28 cellular contexts compared by ENCODE assay signal in the genomic region with DNA sequence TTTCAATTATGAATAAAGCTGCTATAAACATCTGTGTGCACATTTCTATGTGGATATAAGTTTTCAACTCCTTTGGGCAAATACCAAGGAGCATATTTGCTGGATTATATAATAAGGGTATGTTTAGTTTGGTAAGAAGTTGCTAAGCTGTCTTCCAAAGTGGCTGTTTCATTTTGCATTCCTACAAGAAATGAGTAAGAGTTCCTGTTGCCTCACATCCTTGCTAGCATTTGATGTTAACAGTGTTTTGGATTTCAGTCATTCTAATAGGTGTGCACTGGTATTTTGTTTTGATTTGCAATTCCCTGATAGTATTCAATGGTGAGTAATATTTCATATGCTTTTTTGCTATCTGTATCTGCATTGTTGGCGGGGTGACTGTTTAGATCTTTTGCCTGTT.
DNase-seq lines count a peak whose midpoint lies in the region; ATAC-seq, FAIRE-seq and TF ChIP-seq lines count a peak whose summit lies in the region.
"Had no signal": no experiment of that assay in that cellular context is flagged by ENCODE, and none has a peak within 500 bp of the region (broad histone marks: within the 10 kb centered on the region; RNA-seq: fewer than 3 reads in every experiment).

No MANE protein-coding gene starts in this region.

- no peaks in the 10 kb centered on the region for H3K36me3 Mint-ChIP-seq in astrocyte (ENCODE audit: low read depth, unreplicated experiment)
- no peaks in the 10 kb centered on the region for H3K36me3 Mint-ChIP-seq in activated T-cell treated with anti-CD3 and anti-CD28 coated beads, Interleukin-2, amount 50 U/mL, for 72 hours (ENCODE audit: insufficient read depth in 2 of 2)
- no peaks in the 10 kb centered on the region for H3K36me3 Mint-ChIP-seq in naive thymus-derived CD4-positive, alpha-beta T cell
- H3K36me3 Mint-ChIP-seq: activated CD4-positive, alpha-beta memory T cell treated with anti-CD3 and anti-CD28 coated beads for 36 hours; memory B cell had no signal

- no peak overlapping the region for H3K27ac Mint-ChIP-seq in astrocyte (ENCODE audit: unreplicated experiment)
- H3K27ac Mint-ChIP-seq in activated T-cell treated with anti-CD3 and anti-CD28 coated beads, Interleukin-2, amount 50 U/mL, for 72 hours = no peak overlapping the region
- no peak overlapping the region for H3K27ac Mint-ChIP-seq in naive thymus-derived CD4-positive, alpha-beta T cell
- H3K27ac Mint-ChIP-seq: activated CD4-positive, alpha-beta memory T cell treated with anti-CD3 and anti-CD28 coated beads for 36 hours; activated naive CD4-positive, alpha-beta T cell treated with anti-CD3 and anti-CD28 coated beads for 36 hours; activated T-helper 1 cell treated with anti-CD3 and anti-CD28 coated beads, Interleukin-12 subunit alpha, Interleukin-12 subunit beta, Interleukin-2, Interleukin-4 antibody, amounts not matched to agents 30 ng/mL and 10 ng/mL and 1 ng/mL, durations not matched to agents 14 hours and 24 hours and 36 hours; dendritic cell treated with granulocyte-macrophage colony-stimulating factor and Interleukin-4, amounts not matched to agents 40 ng/mL and 50 ng/mL, for 4 days; endodermal cell; memory B cell had no signal

- H3K4me3 Mint-ChIP-seq in astrocyte (ENCODE audit: unreplicated experiment) = no peak overlapping the region
- H3K4me3 Mint-ChIP-seq in activated T-cell treated with anti-CD3 and anti-CD28 coated beads, Interleukin-2, amount 50 U/mL, for 72 hours = no peak overlapping the region
- H3K4me3 Mint-ChIP-seq in naive thymus-derived CD4-positive, alpha-beta T cell = no peak overlapping the region
- H3K4me3 Mint-ChIP-seq: activated CD4-positive, alpha-beta memory T cell treated with anti-CD3 and anti-CD28 coated beads for 36 hours; activated naive CD4-positive, alpha-beta T cell treated with anti-CD3 and anti-CD28 coated beads for 36 hours; activated T-helper 1 cell treated with anti-CD3 and anti-CD28 coated beads, Interleukin-12 subunit alpha, Interleukin-12 subunit beta, Interleukin-2, Interleukin-4 antibody, amounts not matched to agents 30 ng/mL and 10 ng/mL and 1 ng/mL, durations not matched to agents 14 hours and 24 hours and 36 hours; dendritic cell treated with granulocyte-macrophage colony-stimulating factor and Interleukin-4, amounts not matched to agents 40 ng/mL and 50 ng/mL, for 4 days; endodermal cell; memory B cell had no signal

- no peak for TF ChIP-seq CTCF in astrocyte (IDR thresholded peaks at IDR 0.05; ENCODE audit: insufficient read depth, low read depth, low read length)

- no peak overlapping the region for H3K4me2 ChIP-seq in astrocyte (ENCODE audit: low read length)
- H3K4me2 ChIP-seq: BLaER1 had no signal

- H3K9me3 ChIP-seq in astrocyte (ENCODE audit: insufficient read depth, low read depth, low read length) = no peaks in the 10 kb centered on the region
- no peaks in the 10 kb centered on the region for H3K9me3 ChIP-seq in naive thymus-derived CD4-positive, alpha-beta T cell (ENCODE audit: control insufficient read depth in 2 of 3, low read length in 3 of 3)
- H3K9me3 ChIP-seq: BLaER1, right lobe of liver, tibial artery had no signal

- DNase-seq in ELR (ENCODE audit: low read depth) = peak; percentile 54
- DNase-seq in astrocyte (ENCODE audit: low read depth) = peak; percentile 22
- DNase-seq in fibroblast of peridontal ligament (ENCODE audit: extremely low read depth) = peak; percentile 66
- peak; percentile 24 for DNase-seq in non-pigmented ciliary epithelial cell (ENCODE audit: low read depth)
- no peak for DNase-seq in activated T-cell treated with anti-CD3 and anti-CD28 coated beads, Interleukin-2, amount 50 U/mL, for 72 hours
- no peak for DNase-seq in naive thymus-derived CD4-positive, alpha-beta T cell
- no peak for DNase-seq in DMS114 treated with DMSO at 0.1 percent for 48 hours (lab: John Stamatoyannopoulos, UW; ENCODE audit: unreplicated experiment)
- no peak for DNase-seq in putamen (ENCODE audit: low spot score)
- DNase-seq: activated CD4-positive, alpha-beta memory T cell treated with anti-CD3 and anti-CD28 coated beads for 36 hours; activated CD4-positive, alpha-beta T cell treated with anti-CD3 and anti-CD28 coated beads for 1 hour; activated naive CD4-positive, alpha-beta T cell treated with anti-CD3 and anti-CD28 coated beads for 36 hours; amygdala; central memory CD4-positive, alpha-beta T cell; DMS153; endodermal cell; HCEC 1CT; NCI-H82; posterior cingulate gyrus; right lobe of liver; stimulated activated CD4-positive, alpha-beta T cell treated with anti-CD3 and anti-CD28 coated beads, Interleukin-12 subunit alpha, Interleukin-12 subunit beta, amount 100 ng/mL, for 4 hours; stimulated activated CD4-positive, alpha-beta T cell treated with anti-CD3 and anti-CD28 coated beads, Interleukin-4, amount 100 ng/mL, for 24 hours; tibial artery had no signal

- intact Hi-C loops in naive thymus-derived CD4-positive, alpha-beta T cell (cut with micrococcal nuclease) = no loop called here

- POLR2A ChIA-PET in naive thymus-derived CD4-positive, alpha-beta T cell (lab: Charles Lee) = no interaction called here

- H3K4me1 Mint-ChIP-seq in astrocyte (ENCODE audit: low read depth, unreplicated experiment) = peaks cover 8% of the 10 kb centered on the region
- no peaks in the 10 kb centered on the region for H3K4me1 Mint-ChIP-seq in activated T-cell treated with anti-CD3 and anti-CD28 coated beads, Interleukin-2, amount 50 U/mL, for 72 hours (ENCODE audit: low read depth)
- no peaks in the 10 kb centered on the region for H3K4me1 Mint-ChIP-seq in naive thymus-derived CD4-positive, alpha-beta T cell
- H3K4me1 Mint-ChIP-seq: memory B cell had no signal

- FAIRE-seq in astrocyte (lab: Jason Lieb, UNC) = no peak

- no peak overlapping the region for H3K4me3 ChIP-seq in astrocyte (ENCODE audit: insufficient read depth, low read depth, low read length)
- H3K4me3 ChIP-seq in naive thymus-derived CD4-positive, alpha-beta T cell (ENCODE audit: low read length) = no peak overlapping the region
- H3K4me3 ChIP-seq: BLaER1, right lobe of liver, tibial artery had no signal

- no peaks in the 10 kb centered on the region for H3K79me2 ChIP-seq in astrocyte (ENCODE audit: insufficient read depth, low read length)

- H3K9ac ChIP-seq in astrocyte (ENCODE audit: low read length) = no peak overlapping the region
- H3K9ac ChIP-seq: BLaER1 had no signal

- no peak overlapping the region for H3K27ac ChIP-seq in astrocyte (ENCODE audit: low read depth, low read length)
- no peak overlapping the region for H3K27ac ChIP-seq in naive thymus-derived CD4-positive, alpha-beta T cell (ENCODE audit: low read depth, low read length)
- H3K27ac ChIP-seq: BLaER1, right lobe of liver, tibial artery had no signal

- no peak overlapping the region for H2AFZ ChIP-seq in astrocyte (ENCODE audit: low read depth, low read length)

- CTCF ChIA-PET in naive thymus-derived CD4-positive, alpha-beta T cell (lab: Charles Lee) = interaction anchor here (0.7 kb wide), 1 partner anchor 16 kb away, joined by 3 read pairs; no protein-coding TSS in a partner anchor

- H3K4me1 ChIP-seq in astrocyte (ENCODE audit: insufficient read depth, low read length) = no peaks in the 10 kb centered on the region
- no peaks in the 10 kb centered on the region for H3K4me1 ChIP-seq in naive thymus-derived CD4-positive, alpha-beta T cell (ENCODE audit: control insufficient read depth in 2 of 2, insufficient read depth in 2 of 2, low read length in 2 of 2)
- H3K4me1 ChIP-seq: BLaER1, right lobe of liver had no signal

- H3K27me3 Mint-ChIP-seq in astrocyte (ENCODE audit: low read depth, unreplicated experiment) = no peaks in the 10 kb centered on the region
- H3K27me3 Mint-ChIP-seq in activated T-cell treated with anti-CD3 and anti-CD28 coated beads, Interleukin-2, amount 50 U/mL, for 72 hours (ENCODE audit: low read depth) = peaks cover 15% of the 10 kb centered on the region
- peaks cover 0 to 31% (median 10%) of the 10 kb centered on the region in 5 donors for H3K27me3 Mint-ChIP-seq in naive thymus-derived CD4-positive, alpha-beta T cell
- H3K27me3 Mint-ChIP-seq: activated CD4-positive, alpha-beta memory T cell treated with anti-CD3 and anti-CD28 coated beads for 36 hours; dendritic cell treated with granulocyte-macrophage colony-stimulating factor and Interleukin-4, amounts not matched to agents 40 ng/mL and 50 ng/mL, for 4 days had no signal

- H4K20me1 ChIP-seq in astrocyte (ENCODE audit: insufficient read depth, low read length) = no peaks in the 10 kb centered on the region
- H4K20me1 ChIP-seq: BLaER1 had no signal

- H3K27me3 ChIP-seq in astrocyte (ENCODE audit: insufficient read depth, low read length) = no peaks in the 10 kb centered on the region
- no peaks in the 10 kb centered on the region for H3K27me3 ChIP-seq in naive thymus-derived CD4-positive, alpha-beta T cell (ENCODE audit: control insufficient read depth in 2 of 2, insufficient read depth in 2 of 2, low read length in 2 of 2)
- H3K27me3 ChIP-seq: BLaER1, right lobe of liver, tibial artery had no signal

- ATAC-seq in activated T-cell treated with anti-CD3 and anti-CD28 coated beads, Interleukin-2, amount 50 U/mL, for 72 hours (replicated peaks in 1 of 2) = no peak
- ATAC-seq in naive thymus-derived CD4-positive, alpha-beta T cell = no peak
- ATAC-seq: esophagus mucosa, left lobe of liver, right lobe of liver had no signal

- peaks cover 3% of the 10 kb centered on the region for H3K9me3 Mint-ChIP-seq in astrocyte (ENCODE audit: unreplicated experiment)
- H3K9me3 Mint-ChIP-seq in activated T-cell treated with anti-CD3 and anti-CD28 coated beads, Interleukin-2, amount 50 U/mL, for 72 hours = no peaks in the 10 kb centered on the region
- peaks cover 0 to 3% (median 0%) of the 10 kb centered on the region in 11 donors for H3K9me3 Mint-ChIP-seq in naive thymus-derived CD4-positive, alpha-beta T cell
- H3K9me3 Mint-ChIP-seq: activated CD4-positive, alpha-beta memory T cell treated with anti-CD3 and anti-CD28 coated beads for 36 hours; activated naive CD4-positive, alpha-beta T cell treated with anti-CD3 and anti-CD28 coated beads for 36 hours; activated T-helper 1 cell treated with anti-CD3 and anti-CD28 coated beads, Interleukin-12 subunit alpha, Interleukin-12 subunit beta, Interleukin-2, Interleukin-4 antibody, amounts not matched to agents 30 ng/mL and 10 ng/mL and 1 ng/mL, durations not matched to agents 14 hours and 24 hours and 36 hours; memory B cell had no signal

- H3K36me3 ChIP-seq in astrocyte (ENCODE audit: insufficient read depth, low read length) = no peaks in the 10 kb centered on the region
- H3K36me3 ChIP-seq in naive thymus-derived CD4-positive, alpha-beta T cell (ENCODE audit: control insufficient read depth in 2 of 3, insufficient read depth in 3 of 3, low read length in 3 of 3) = no peaks in the 10 kb centered on the region
- H3K36me3 ChIP-seq: BLaER1, right lobe of liver, tibial artery had no signal

Comparison
In these comparisons a context has a peak if more than half of its experiments do, and no peak if none do; other contexts are left out.
1. DNase-seq: peak in ELR (single experiment), astrocyte (single experiment), fibroblast of peridontal ligament (single experiment) and non-pigmented ciliary epithelial cell (single experiment); none in activated T-cell treated with anti-CD3 and anti-CD28 coated beads, Interleukin-2, amount 50 U/mL, for 72 hours (0 of 2), naive thymus-derived CD4-positive, alpha-beta T cell (0 of 9), DMS114 treated with DMSO at 0.1 percent for 48 hours (single experiment) and putamen (single experiment).